1 cellular context compared by ENCODE assay signal in genomic region chr10:46925853-46926252, GRCh38.
TF ChIP-seq lines count a peak whose summit lies in the region.

No MANE protein-coding gene starts in this region.

TF ChIP-seq in H1, 55 proteins besides CTCF, POLR2A, EP300 and RAD21:
- peak; percentile 56 for TF ChIP-seq CEBPB (IDR thresholded peaks at IDR 0.05; ENCODE audit: low read depth, low read length)
